21 cellular contexts compared by ENCODE assay signal in genomic region chr4:6935961-6936360, GRCh38. TPM values are rescaled to one million over a fixed set of nuclear protein-coding genes. Genes with fewer than 3 reads are reported as not detected.
A peak's percentile ranks its signal among the peaks of the same experiment; 100 is the strongest.
DNase-seq lines count a peak whose midpoint lies in the region; ATAC-seq, FAIRE-seq and TF ChIP-seq lines count a peak whose summit lies in the region.
"Had no signal": no experiment of that assay in that cellular context is flagged by ENCODE, and none has a peak within 500 bp of the region (broad histone marks: within the 10 kb centered on the region; RNA-seq: fewer than 3 reads in every experiment).

No MANE protein-coding gene starts in this region.

- H4K20me1 ChIP-seq in HepG2 (ENCODE audit: insufficient read depth, low read length): peaks cover 8% of the 10 kb centered on the region; the same call in 1 of the 2 replicates

- peak overlapping the region; percentile 71 for H3K27ac ChIP-seq in HepG2 (ENCODE audit: extremely low read length, insufficient read depth, low read length)
- H3K27ac ChIP-seq in small intestine (ENCODE audit: low read depth in 1 of 2, low read length in 1 of 2): no peak overlapping the region
- no peak overlapping the region for H3K27ac ChIP-seq in esophagus squamous epithelium

- 33% methylated on average over 4 of the region's 4 CpGs for WGBS in HepG2 (ENCODE audit: low lambda C conversion rate)
- WGBS in small intestine, 3 donors: 14 to 49% (median 47%) methylated on average over 4 of the region's 4 CpGs
- WGBS in esophagus squamous epithelium, 2 donors: 71 to 94% methylated on average over 4 of the region's 4 CpGs

- H2AFZ ChIP-seq in HepG2 (ENCODE audit: low read length): no peak overlapping the region

- FAIRE-seq in HepG2 (lab: Jason Lieb, UNC) (no peak), small intestine (lab: Jason Lieb, UNC) (no peak)
- FAIRE-seq: H54, HTR-8/SVneo had no signal

- ATAC-seq in activated CD8-positive, alpha-beta T cell treated with anti-CD3 and anti-CD28 coated beads for 36 hours: no peak
- ATAC-seq in activated CD8-positive, alpha-beta T cell treated with anti-CD3 and anti-CD28 coated beads, Interleukin-2, amount 10 ng/mL, durations not matched to agents 7 days and 5 days: no peak
- no peak for ATAC-seq in T-helper 17 cell
- peak; percentile 74 for ATAC-seq in HepG2
- ATAC-seq: PC-3, SK-N-SH treated with all-trans-retinoic acid at 6 μM for 48 hours had no signal

- peaks cover 65% of the 10 kb centered on the region for H3K4me1 ChIP-seq in HepG2 (ENCODE audit: insufficient read depth, low read length)
- H3K4me1 ChIP-seq in small intestine (ENCODE audit: control insufficient read depth in 2 of 2, insufficient read depth in 1 of 2, low read depth in 1 of 2, low read length in 1 of 2): peaks cover 2 to 8% of the 10 kb centered on the region in 2 donors
- H3K4me1 ChIP-seq in esophagus squamous epithelium: peaks cover 3 to 32% (median 6%) of the 10 kb centered on the region in 3 donors
- H3K4me1 ChIP-seq: BE2C had no signal

- POLR2A ChIA-PET in activated CD8-positive, alpha-beta T cell treated with anti-CD3 and anti-CD28 coated beads for 36 hours (lab: Charles Lee): interaction anchor here (1.0 kb wide), 1 partner anchor 8 kb away, joined by 3 read pairs; no protein-coding TSS in a partner anchor
- POLR2A ChIA-PET in activated CD8-positive, alpha-beta T cell treated with anti-CD3 and anti-CD28 coated beads, Interleukin-2, amount 10 ng/mL, durations not matched to agents 7 days and 5 days (lab: Charles Lee): no interaction called here
- POLR2A ChIA-PET in HepG2 (lab: Yijun Ruan, JAX): interaction anchor here (1.7 to 2.5 kb wide), 3 partner anchors 9 to 24 kb away, joined by 4 to 14 read pairs (median 7); no protein-coding TSS in a partner anchor

- H3K4me3 ChIP-seq in HepG2 (replicated peaks in 1 of 3; ENCODE audit: insufficient read depth in 1 of 3, low read depth in 2 of 3, low read length in 3 of 3): no peak overlapping the region
- no peak overlapping the region for H3K4me3 ChIP-seq in small intestine (ENCODE audit: low read depth in 1 of 2, low read length in 2 of 2)
- H3K4me3 ChIP-seq in esophagus squamous epithelium: no peak overlapping the region

- H3K36me3 Mint-ChIP-seq in activated CD8-positive, alpha-beta T cell treated with anti-CD3 and anti-CD28 coated beads for 36 hours (ENCODE audit: low read depth): peaks cover 32% of the 10 kb centered on the region
- peaks cover 47% of the 10 kb centered on the region for H3K36me3 Mint-ChIP-seq in activated CD8-positive, alpha-beta T cell treated with anti-CD3 and anti-CD28 coated beads, Interleukin-2, amount 10 ng/mL, durations not matched to agents 7 days and 5 days (ENCODE audit: low read depth)
- H3K36me3 Mint-ChIP-seq in T-helper 17 cell (ENCODE audit: low read depth): peaks cover 16% of the 10 kb centered on the region

- H3K27ac Mint-ChIP-seq in activated CD8-positive, alpha-beta T cell treated with anti-CD3 and anti-CD28 coated beads for 36 hours: peak overlapping the region; percentile 10
- H3K27ac Mint-ChIP-seq in activated CD8-positive, alpha-beta T cell treated with anti-CD3 and anti-CD28 coated beads, Interleukin-2, amount 10 ng/mL, durations not matched to agents 7 days and 5 days: no peak overlapping the region
- H3K27ac Mint-ChIP-seq in T-helper 17 cell: peak overlapping the region; percentile 83

- TF ChIP-seq CTCF in activated CD8-positive, alpha-beta T cell treated with anti-CD3 and anti-CD28 coated beads for 36 hours (IDR thresholded peaks at IDR 0.05): no peak
- no peak for TF ChIP-seq CTCF in HepG2 (CRISPR knock-in tag; IDR thresholded peaks at IDR 0.05)
- no peak for TF ChIP-seq CTCF in esophagus squamous epithelium (IDR thresholded peaks at IDR 0.05)

- H3K9ac ChIP-seq in HepG2 (ENCODE audit: insufficient read depth, low read depth, low read length): 0 out of 2 replicates have a peak overlapping the region, but pooled peaks have one; percentile 15

- H3K4me1 Mint-ChIP-seq in activated CD8-positive, alpha-beta T cell treated with anti-CD3 and anti-CD28 coated beads for 36 hours (ENCODE audit: low read depth): peaks cover 63% of the 10 kb centered on the region
- peaks cover 30% of the 10 kb centered on the region for H3K4me1 Mint-ChIP-seq in activated CD8-positive, alpha-beta T cell treated with anti-CD3 and anti-CD28 coated beads, Interleukin-2, amount 10 ng/mL, durations not matched to agents 7 days and 5 days (ENCODE audit: low read depth)
- H3K4me1 Mint-ChIP-seq in T-helper 17 cell: peaks cover 48% of the 10 kb centered on the region

- H3K4me2 ChIP-seq in HepG2 (ENCODE audit: low read depth, low read length): peak overlapping the region; percentile 53

- BruUV-seq in HepG2 (replicated peaks; lab: Mats Ljungman, UMichigan): no TSS peak

- H3K27me3 Mint-ChIP-seq in activated CD8-positive, alpha-beta T cell treated with anti-CD3 and anti-CD28 coated beads for 36 hours: no peaks in the 10 kb centered on the region
- no peaks in the 10 kb centered on the region for H3K27me3 Mint-ChIP-seq in activated CD8-positive, alpha-beta T cell treated with anti-CD3 and anti-CD28 coated beads, Interleukin-2, amount 10 ng/mL, durations not matched to agents 7 days and 5 days (ENCODE audit: low read depth)
- H3K27me3 Mint-ChIP-seq in T-helper 17 cell: no peaks in the 10 kb centered on the region

- peaks cover 95% of the 10 kb centered on the region for H3K79me2 ChIP-seq in HepG2 (ENCODE audit: insufficient read depth, low read length)

- TF ChIP-seq RAD21 in HepG2 (CRISPR knock-in tag; IDR thresholded peaks at IDR 0.05): no peak

- CTCF ChIA-PET in activated CD8-positive, alpha-beta T cell treated with anti-CD3 and anti-CD28 coated beads for 36 hours (lab: Charles Lee): no interaction called here
- CTCF ChIA-PET in activated CD8-positive, alpha-beta T cell treated with anti-CD3 and anti-CD28 coated beads, Interleukin-2, amount 10 ng/mL, durations not matched to agents 7 days and 5 days (lab: Charles Lee): interaction anchor here (0.6 kb wide), 1 partner anchor 16 kb away, joined by 3 read pairs; no protein-coding TSS in a partner anchor
- CTCF ChIA-PET in HepG2 (lab: Yijun Ruan, JAX; ENCODE audit: low intra/inter-chr PET ratio, low total read pairs): no interaction called here

- intact Hi-C loops in activated CD8-positive, alpha-beta T cell treated with anti-CD3 and anti-CD28 coated beads for 36 hours (cut with micrococcal nuclease): no loop called here
- intact Hi-C loops in HepG2 (cut with micrococcal nuclease; ENCODE audit: unreplicated experiment): no loop called here
- intact Hi-C loops in esophagus squamous epithelium (cut with DNase I): no loop called here

- H3K4me3 Mint-ChIP-seq in activated CD8-positive, alpha-beta T cell treated with anti-CD3 and anti-CD28 coated beads for 36 hours: no peak overlapping the region
- no peak overlapping the region for H3K4me3 Mint-ChIP-seq in activated CD8-positive, alpha-beta T cell treated with anti-CD3 and anti-CD28 coated beads, Interleukin-2, amount 10 ng/mL, durations not matched to agents 7 days and 5 days
- H3K4me3 Mint-ChIP-seq in T-helper 17 cell: no peak overlapping the region

- H3K9me3 Mint-ChIP-seq in activated CD8-positive, alpha-beta T cell treated with anti-CD3 and anti-CD28 coated beads for 36 hours: peaks cover 1% of the 10 kb centered on the region
- H3K9me3 Mint-ChIP-seq in activated CD8-positive, alpha-beta T cell treated with anti-CD3 and anti-CD28 coated beads, Interleukin-2, amount 10 ng/mL, durations not matched to agents 7 days and 5 days (ENCODE audit: insufficient read depth): no peaks in the 10 kb centered on the region

- no peak for TF ChIP-seq EP300 in HepG2 (IDR thresholded peaks at IDR 0.05; ENCODE audit: low read depth in 2 of 2, low read length in 2 of 2)
- no peak for TF ChIP-seq EP300 in HepG2 (CRISPR knock-in tag; IDR thresholded peaks at IDR 0.05; ENCODE audit: borderline replicate concordance)

- TF ChIP-seq POLR2A in HepG2 (IDR thresholded peaks at IDR 0.05; ENCODE audit: insufficient read depth in 1 of 2, low read depth in 2 of 2, low read length in 2 of 2) (no peak), esophagus squamous epithelium (IDR thresholded peaks at IDR 0.05) (no peak)

- H3K36me3 ChIP-seq in HepG2 (replicated peaks in 1 of 2; ENCODE audit: control insufficient read depth in 1 of 2, insufficient read depth in 2 of 2, low read length in 2 of 2): peaks cover 11 to 49% of the 10 kb centered on the region in 2 experiments; a peak in 4 of 5 replicates
- no peaks in the 10 kb centered on the region for H3K36me3 ChIP-seq in small intestine (ENCODE audit: control insufficient read depth in 2 of 2, insufficient read depth in 2 of 2, low read length in 2 of 2)
- peaks cover 0 to 8% (median 0%) of the 10 kb centered on the region in 3 donors for H3K36me3 ChIP-seq in esophagus squamous epithelium
- H3K36me3 ChIP-seq: BE2C had no signal

- H3K27me3 ChIP-seq in HepG2 (ENCODE audit: control insufficient read depth in 1 of 2, insufficient read depth in 2 of 2, low read length in 2 of 2): no peaks in the 10 kb centered on the region
- no peaks in the 10 kb centered on the region for H3K27me3 ChIP-seq in small intestine (ENCODE audit: control insufficient read depth in 2 of 2, insufficient read depth in 2 of 2, low read length in 2 of 2)
- H3K27me3 ChIP-seq in esophagus squamous epithelium: no peaks in the 10 kb centered on the region
- H3K27me3 ChIP-seq: BE2C had no signal

- DNase-seq in activated CD8-positive, alpha-beta T cell treated with anti-CD3 and anti-CD28 coated beads for 36 hours: no peak
- DNase-seq in activated CD8-positive, alpha-beta T cell treated with anti-CD3 and anti-CD28 coated beads, Interleukin-2, amount 10 ng/mL, durations not matched to agents 7 days and 5 days: no peak
- DNase-seq in T-helper 17 cell: no peak
- peak; percentile 56 for DNase-seq in HepG2 (ENCODE audit: low spot score)
- peak; percentile 87 for DNase-seq in small intestine
- no peak for DNase-seq in COLO829 (ENCODE audit: low spot score)
- no peak for DNase-seq in esophagus squamous epithelium (lab: John Stamatoyannopoulos, UW)
- no peak for DNase-seq in Ammon's horn (ENCODE audit: low spot score)
- DNase-seq: BE2C, DMS79 treated with DMSO at 0.1 percent for 48 hours, MM.1S, NCI-H1105, NCI-H187 treated with DMSO at 0.1 percent for 48 hours, NCI-H345, NCI-H524 treated with DMSO at 0.1 percent for 48 hours, PC-3, RPMI8226, SHP77 treated with DMSO at 0.1 percent for 48 hours had no signal

- no peaks in the 10 kb centered on the region for H3K9me3 ChIP-seq in T-helper 17 cell (ENCODE audit: control insufficient read depth, low read length, poor library complexity, severe bottlenecking)
- H3K9me3 ChIP-seq in HepG2 (ENCODE audit: low read length): no peaks in the 10 kb centered on the region
- no peaks in the 10 kb centered on the region for H3K9me3 ChIP-seq in small intestine (ENCODE audit: control insufficient read depth, low read depth)
- H3K9me3 ChIP-seq in esophagus squamous epithelium: no peaks in the 10 kb centered on the region
- H3K9me3 ChIP-seq: BE2C had no signal

- in situ Hi-C loops in HepG2 (cut with HindIII; ENCODE audit: extremely low pct_ligation_motif_present, low pct_unique_long_range_greater_than_20kb): no loop called here

RNA-seq across cellular contexts. Expression of gene TBC1D14, which starts 26.3 kb away (rescaled TPM):
- 10 to 100 TPM; 34.7 to 36.3 TPM for total RNA-seq in activated CD8-positive, alpha-beta T cell treated with anti-CD3 and anti-CD28 coated beads for 36 hours
- 10 to 100 TPM; 39.4 to 39.8 TPM for total RNA-seq in activated CD8-positive, alpha-beta T cell treated with anti-CD3 and anti-CD28 coated beads, Interleukin-2, amount 10 ng/mL, durations not matched to agents 7 days and 5 days
- total RNA-seq in T-helper 17 cell (10 to 100 TPM; 49.1 to 55.2 TPM), HepG2 (2016; rRNA removed; fragmentation: Illumina TruSeq; extraction: Trizol) (46.5 and 53.3 TPM in 2 replicates), esophagus squamous epithelium (10 to 100 TPM; 28.2 to 50.4 (median 42.1) TPM)
- total RNA-seq in HepG2 (2016; cell fraction: cytosol; rRNA removed; fragmentation: Illumina TruSeq; extraction: Trizol; ENCODE audit: low read depth): 65.4 and 73.2 TPM in 2 replicates
- 45.9 and 47.6 TPM in 2 replicates for total RNA-seq in HepG2 (2016; cell fraction: insoluble cytoplasmic fraction; rRNA removed; fragmentation: Illumina TruSeq; extraction: Trizol)
- total RNA-seq in HepG2 (2016; cell fraction: membrane; rRNA removed; fragmentation: Illumina TruSeq; extraction: Trizol): 39.0 and 41.3 TPM in 2 replicates
- total RNA-seq in HepG2 (2016; cell fraction: nucleus; rRNA removed; fragmentation: Illumina TruSeq; extraction: Trizol): 38.2 and 42.5 TPM in 2 replicates
- polyA plus RNA-seq in HepG2 (2011; rRNA removed) (29.5 and 31.8 TPM in 2 replicates), small intestine (10 to 100 TPM; 16.8 to 31.5 (median 18.9) TPM)
- 29.0 and 31.7 TPM in 2 replicates for polyA plus RNA-seq in HepG2 (2011; cell fraction: cytosol; rRNA removed)
- 29.6 and 30.6 TPM in 2 replicates for polyA plus RNA-seq in HepG2 (2011; cell fraction: nucleus; rRNA removed)
- polyA plus RNA-seq in HepG2 (2012): 31.1 and 34.7 TPM in 2 replicates
- 5.0 TPM in 2 replicates for polyA plus RNA-seq in HepG2 (2016; cell fraction: cytosol; fragmentation: Illumina TruSeq; extraction: Trizol; ENCODE audit: low read depth)
- polyA plus RNA-seq in HepG2 (2016; cell fraction: insoluble cytoplasmic fraction; fragmentation: Illumina TruSeq; extraction: Trizol; ENCODE audit: low read depth): 34.0 and 38.1 TPM in 2 replicates
- polyA plus RNA-seq in HepG2 (2016; cell fraction: membrane; fragmentation: Illumina TruSeq; extraction: Trizol; ENCODE audit: low read depth): 15.8 and 17.3 TPM in 2 replicates
- 42.2 and 45.1 TPM in 2 replicates for polyA plus RNA-seq in HepG2 (2016; cell fraction: nucleus; fragmentation: Illumina TruSeq; extraction: Trizol; ENCODE audit: insufficient read depth, low read depth)
- polyA minus RNA-seq in HepG2 (2011; rRNA and poly(A)+ RNA removed; ENCODE audit: low replicate concordance): 34.1 and 63.3 TPM in 2 replicates
- 21.7 and 28.5 TPM in 2 replicates for polyA minus RNA-seq in HepG2 (2011; cell fraction: cytosol; rRNA and poly(A)+ RNA removed)
- polyA minus RNA-seq in HepG2 (2011; cell fraction: nucleus; rRNA and poly(A)+ RNA removed): 25.8 and 31.3 TPM in 2 replicates

Comparison
In these comparisons a context has a peak if more than half of its experiments do, and no peak if none do; other contexts are left out.
1. DNase-seq: peak in HepG2 (single experiment) and small intestine (single experiment); none in activated CD8-positive, alpha-beta T cell treated with anti-CD3 and anti-CD28 coated beads for 36 hours (single experiment), activated CD8-positive, alpha-beta T cell treated with anti-CD3 and anti-CD28 coated beads, Interleukin-2, amount 10 ng/mL, durations not matched to agents 7 days and 5 days (single experiment), T-helper 17 cell (0 of 3), COLO829 (single experiment), esophagus squamous epithelium (single experiment) and Ammon's horn (single experiment).